In genomic region chr10:14959221-14960057, GRCh38 we compare ENCODE assay signal across 8 cellular contexts. TPM values are rescaled to one million over a fixed set of nuclear protein-coding genes. Genes with fewer than 3 reads are reported as not detected.
DNase-seq lines count a peak whose midpoint lies in the region; TF ChIP-seq lines count a peak whose summit lies in the region.

TSS of gene MEIG1 (plus strand) at chr10:14959388. CDS start at chr10:14966469, 7,081 bp downstream.

- H3K27ac ChIP-seq in SJSA1, result peak within 1 kb of the TSS; percentile 74

- no peaks in the 10 kb centered on the region for H3K27me3 ChIP-seq in SJSA1 (replicated peaks)

- H3K27ac Mint-ChIP-seq in activated naive CD4-positive, alpha-beta T cell treated with anti-CD3 and anti-CD28 coated beads, Interleukin-2, amount 10 ng/mL, durations not matched to agents 7 days and 5 days, result peak within 1 kb of the TSS; percentile 98

- H3K4me3 ChIP-seq in HFF-Myc (replicated peaks; ENCODE audit: low read depth, low read length), result peak within 1 kb of the TSS; percentile 84
- H3K4me3 ChIP-seq in SJSA1, result peak within 1 kb of the TSS; percentile 61

- no peaks in the 10 kb centered on the region for H3K27me3 Mint-ChIP-seq in activated naive CD4-positive, alpha-beta T cell treated with anti-CD3 and anti-CD28 coated beads, Interleukin-2, amount 10 ng/mL, durations not matched to agents 7 days and 5 days

- no peaks in the 10 kb centered on the region for H3K36me3 ChIP-seq in SJSA1

- no peaks in the 10 kb centered on the region for H3K9me3 ChIP-seq in SJSA1 (replicated peaks)

- peaks cover 50% of the 10 kb centered on the region for H3K4me1 Mint-ChIP-seq in activated naive CD4-positive, alpha-beta T cell treated with anti-CD3 and anti-CD28 coated beads, Interleukin-2, amount 10 ng/mL, durations not matched to agents 7 days and 5 days

- H3K9me3 Mint-ChIP-seq in activated naive CD4-positive, alpha-beta T cell treated with anti-CD3 and anti-CD28 coated beads, Interleukin-2, amount 10 ng/mL, durations not matched to agents 7 days and 5 days, result no peaks in the 10 kb centered on the region

- peaks cover 3% of the 10 kb centered on the region for H3K36me3 Mint-ChIP-seq in activated naive CD4-positive, alpha-beta T cell treated with anti-CD3 and anti-CD28 coated beads, Interleukin-2, amount 10 ng/mL, durations not matched to agents 7 days and 5 days

- CTCF ChIA-PET in activated naive CD4-positive, alpha-beta T cell treated with anti-CD3 and anti-CD28 coated beads, Interleukin-2, amount 10 ng/mL, durations not matched to agents 7 days and 5 days (lab: Charles Lee), result interaction anchor here (1.2 to 1.3 kb wide), 2 partner anchors 13 to 147 kb away, joined by 3 to 4 read pairs; no protein-coding TSS in a partner anchor

- peak; percentile 65 for DNase-seq in GM04503 (ENCODE audit: low read depth)
- DNase-seq in HFF-Myc (ENCODE audit: extremely low read depth, low read depth), result peak; percentile 84
- peak; percentile 89 for DNase-seq in MV-4-11 (lab: John Stamatoyannopoulos, UW)
- peak; percentile 96 to 98 for DNase-seq in SJSA1 (ENCODE audit: low read depth in 1 of 2, low spot score in 2 of 2)
- DNase-seq in activated naive CD4-positive, alpha-beta T cell treated with anti-CD3 and anti-CD28 coated beads, Interleukin-2, amount 10 ng/mL, durations not matched to agents 7 days and 5 days, result peak; percentile 92
- DNase-seq in germinal center (ENCODE audit: low spot score), result peak; percentile 97
- DNase-seq in non-pigmented ciliary epithelial cell (ENCODE audit: low read depth), result peak; percentile 63
- peak; percentile 95 for DNase-seq in superior temporal gyrus (ENCODE audit: extremely low spot score)

- no peak for TF ChIP-seq CTCF in HFF-Myc (IDR thresholded peaks at IDR 0.05; ENCODE audit: low read depth, low read length, missing control alignments)

- H3K4me1 ChIP-seq in SJSA1 (replicated peaks), result peaks cover 10% of the 10 kb centered on the region; the same call in 1 of the 2 replicates

- H3K4me3 Mint-ChIP-seq in activated naive CD4-positive, alpha-beta T cell treated with anti-CD3 and anti-CD28 coated beads, Interleukin-2, amount 10 ng/mL, durations not matched to agents 7 days and 5 days, result peak within 1 kb of the TSS; percentile 85

RNA-seq across cellular contexts. Expression of gene MEIG1, which starts in this region (rescaled TPM):
- total RNA-seq in SJSA1 (2014; rRNA removed; shearing (Covaris generic)), result not detected in 2 replicates

Comparison
In these comparisons a context has a peak if more than half of its experiments do, and no peak if none do; other contexts are left out.
1. Peak in every context shown above with its lines: DNase-seq, H3K4me3 ChIP-seq and H3K27ac ChIP-seq.
2. Peak in DNase-seq, H3K4me3 ChIP-seq and H3K27ac ChIP-seq in SJSA1; RNA of the gene not detected or under 1 TPM.